ENCODE assay signal across 1 cellular context in the genomic region with DNA sequence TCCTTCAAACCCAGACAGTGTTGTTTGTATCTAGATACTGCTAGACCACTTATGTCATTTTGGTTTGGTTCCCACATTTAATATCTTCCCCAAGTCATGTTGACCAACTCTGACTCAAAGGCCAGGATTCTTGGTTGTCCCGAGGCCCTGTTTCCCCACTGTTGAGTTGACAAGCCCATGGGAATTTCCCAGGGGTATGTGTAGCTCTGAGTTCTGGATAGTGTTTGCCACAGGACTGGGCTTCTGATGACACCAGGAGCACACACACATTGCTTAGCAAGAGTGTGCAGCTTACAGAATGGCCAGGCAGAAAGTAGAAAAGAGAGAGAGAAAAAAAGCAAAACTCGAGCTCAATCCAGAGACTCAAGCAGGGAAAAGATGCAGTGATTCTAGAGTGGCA.
TF ChIP-seq lines count a peak whose summit lies in the region.

No MANE protein-coding gene starts in this region.

TF ChIP-seq in H1, 55 proteins besides CTCF, POLR2A, EP300 and RAD21 (continued from another document):
- TF ChIP-seq HDAC6 (IDR thresholded peaks at IDR 0.05; ENCODE audit: low read depth, low read length) = no peak
